Comparison of ENCODE assay signal across 16 cellular contexts in genomic region chr13:21850013-21851006, GRCh38.
A peak's percentile ranks its signal among the peaks of the same experiment; 100 is the strongest.
DNase-seq lines count a peak whose midpoint lies in the region; ATAC-seq and TF ChIP-seq lines count a peak whose summit lies in the region.
"Had no signal": no experiment of that assay in that cellular context is flagged by ENCODE, and none has a peak within 500 bp of the region (broad histone marks: within the 10 kb centered on the region; RNA-seq: fewer than 3 reads in every experiment).

No MANE protein-coding gene starts in this region.

- in situ Hi-C loops in gastrocnemius medialis (cut with MboI; ENCODE audit: low sequenced_read_pairs in 4 of 4) = no loop called here

- TF ChIP-seq CTCF in right atrium auricular region (IDR thresholded peaks at IDR 0.05) (no peak), mucosa of descending colon (IDR thresholded peaks at IDR 0.05) (no peak), gastrocnemius medialis (IDR thresholded peaks at IDR 0.05 in 4 of 5, conservative IDR thresholded peaks at IDR 0.05 in 1 of 5) (no peak)

- H3K36me3 ChIP-seq in right atrium auricular region (no peaks in the 10 kb centered on the region), mucosa of descending colon (ENCODE audit: low read depth) (no peaks in the 10 kb centered on the region), gastrocnemius medialis (no peaks in the 10 kb centered on the region)
- H3K36me3 ChIP-seq: SJCRH30 had no signal

- intact Hi-C loops in left ventricle myocardium superior (cut with micrococcal nuclease) = no loop called here
- intact Hi-C loops in mucosa of descending colon (cut with DNase I, micrococcal nuclease) = no loop called here
- intact Hi-C loops in gastrocnemius medialis (cut with DNase I; ENCODE audit: low total_unique reads) = no loop called here

- H3K4me1 ChIP-seq in right atrium auricular region (peaks cover 0 to 12% of the 10 kb centered on the region in 2 donors), mucosa of descending colon (ENCODE audit: low read depth) (no peaks in the 10 kb centered on the region), gastrocnemius medialis (no peaks in the 10 kb centered on the region)
- H3K4me1 ChIP-seq: SJCRH30 had no signal

- DNase-seq in left ventricle myocardium superior (no peak), right atrium auricular region (ENCODE audit: low spot score) (no peak), NCI-H226 (peak; percentile 56), mucosa of descending colon (no peak), AG08396 (ENCODE audit: low spot score) (no peak), gastrocnemius medialis (no peak)
- no peak for DNase-seq in stimulated activated CD4-positive, alpha-beta T cell treated with anti-CD3 and anti-CD28 coated beads, Interleukin-4, amount 100 ng/mL, for 1 hour
- DNase-seq: DMS 273 treated with DMSO at 0.1 percent for 48 hours; HCEC 1CT; NCI-H2029 treated with DMSO at 0.1 percent for 48 hours; NCI-H774; NK-92 treated with Interleukin-12 subunit alpha and Interleukin-12 subunit beta, amount 100 ng/mL, for 24 hours had no signal

- H3K27me3 ChIP-seq in right atrium auricular region (no peaks in the 10 kb centered on the region), gastrocnemius medialis (no peaks in the 10 kb centered on the region)

- H3K27ac ChIP-seq in right atrium auricular region (peak overlapping the region in 1 of 2 donors; percentile 2), gastrocnemius medialis (no peak overlapping the region)
- H3K27ac ChIP-seq: KMS-11, SJCRH30 had no signal

- H3K4me3 ChIP-seq in right atrium auricular region (no peak overlapping the region), mucosa of descending colon (no peak overlapping the region), gastrocnemius medialis (no peak overlapping the region)
- H3K4me3 ChIP-seq: GM23338, SJCRH30 had no signal

- TF ChIP-seq POLR2A in gastrocnemius medialis (IDR thresholded peaks at IDR 0.05) = no peak

- ATAC-seq in left ventricle myocardium superior = peak; percentile 52
- peak; percentile 17 for ATAC-seq in mucosa of descending colon
- ATAC-seq in gastrocnemius medialis = no peak
- ATAC-seq: Panc1 had no signal

- H3K9me3 ChIP-seq in right atrium auricular region (no peaks in the 10 kb centered on the region), mucosa of descending colon (no peaks in the 10 kb centered on the region), gastrocnemius medialis (no peaks in the 10 kb centered on the region)
- H3K9me3 ChIP-seq: SJCRH30 had no signal

Comparison
In these comparisons a context has a peak if more than half of its experiments do, and no peak if none do; other contexts are left out.
1. ATAC-seq: peak in left ventricle myocardium superior (single experiment) and mucosa of descending colon (single experiment); none in gastrocnemius medialis (0 of 2).